In the genomic region with DNA sequence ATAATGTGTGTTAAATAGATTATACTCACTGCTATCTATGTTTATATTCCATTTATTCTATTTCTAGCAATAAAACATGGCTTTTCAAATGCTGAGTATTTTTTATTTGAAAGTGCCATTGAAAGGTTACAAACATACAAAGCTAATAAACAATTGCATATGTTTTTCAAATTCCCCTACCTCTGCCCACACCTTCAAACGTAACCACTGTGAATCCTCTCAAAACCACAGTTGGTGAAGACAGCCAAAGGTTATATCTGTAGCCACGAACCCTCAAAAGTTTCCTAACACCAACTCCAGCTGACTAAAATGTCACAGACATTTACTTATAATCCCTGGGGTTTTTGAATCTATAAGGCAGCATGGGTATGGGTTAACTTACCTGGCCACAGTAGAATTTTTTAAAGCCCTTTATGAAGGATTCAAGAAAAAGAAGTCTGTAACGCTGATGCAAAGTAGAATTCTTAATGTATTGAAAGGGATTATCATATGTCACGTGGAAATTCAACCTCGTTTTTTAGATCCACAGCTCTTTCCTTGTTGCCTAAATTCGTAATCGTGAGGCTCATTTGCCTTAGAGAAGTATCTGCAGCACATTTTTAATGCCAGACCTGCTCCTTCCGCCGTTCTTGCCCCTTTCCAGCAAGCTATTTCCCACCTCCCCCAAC, we compare ENCODE assay signal across 13 cellular contexts.
DNase-seq lines count a peak whose midpoint lies in the region; ATAC-seq and TF ChIP-seq lines count a peak whose summit lies in the region.
"Had no signal": no experiment of that assay in that cellular context is flagged by ENCODE, and none has a peak within 500 bp of the region (broad histone marks: within the 10 kb centered on the region; RNA-seq: fewer than 3 reads in every experiment).

No MANE protein-coding gene starts in this region.

- H3K4me3 Mint-ChIP-seq in activated naive CD8-positive, alpha-beta T cell treated with anti-CD3 and anti-CD28 coated beads, Interleukin-2, amount 10 ng/mL, durations not matched to agents 7 days and 5 days: peak overlapping the region; percentile 50

- H3K27me3 Mint-ChIP-seq in activated naive CD8-positive, alpha-beta T cell treated with anti-CD3 and anti-CD28 coated beads, Interleukin-2, amount 10 ng/mL, durations not matched to agents 7 days and 5 days: peaks cover 9% of the 10 kb centered on the region

- DNase-seq in GM12865 (ENCODE audit: low read depth) (peak; percentile 81), NCI-H2171 (lab: John Stamatoyannopoulos, UW) (no peak), NCI-H69 (lab: John Stamatoyannopoulos, UW) (no peak), superior temporal gyrus (ENCODE audit: extremely low spot score) (no peak)
- no peak for DNase-seq in activated naive CD8-positive, alpha-beta T cell treated with anti-CD3 and anti-CD28 coated beads, Interleukin-2, amount 10 ng/mL, durations not matched to agents 7 days and 5 days
- DNase-seq in stimulated activated CD4-positive, alpha-beta T cell treated with anti-CD3 and anti-CD28 coated beads, Interleukin-4, amount 100 ng/mL, for 24 hours: no peak
- DNase-seq: activated CD4-positive, CD25-positive, alpha-beta regulatory T cell; DND-41; effector CD4-positive, alpha-beta T cell; lower lobe of right lung; NCI-H1105 had no signal

- H3K4me3 ChIP-seq in GM12865 (ENCODE audit: low read depth, low read length): no peak overlapping the region
- H3K4me3 ChIP-seq: lower lobe of right lung had no signal

- no peaks in the 10 kb centered on the region for H3K36me3 Mint-ChIP-seq in activated naive CD8-positive, alpha-beta T cell treated with anti-CD3 and anti-CD28 coated beads, Interleukin-2, amount 10 ng/mL, durations not matched to agents 7 days and 5 days

- peaks cover 15% of the 10 kb centered on the region for H3K4me1 Mint-ChIP-seq in activated naive CD8-positive, alpha-beta T cell treated with anti-CD3 and anti-CD28 coated beads, Interleukin-2, amount 10 ng/mL, durations not matched to agents 7 days and 5 days

- H3K9me3 Mint-ChIP-seq in activated naive CD8-positive, alpha-beta T cell treated with anti-CD3 and anti-CD28 coated beads, Interleukin-2, amount 10 ng/mL, durations not matched to agents 7 days and 5 days: peaks cover 8% of the 10 kb centered on the region

- peak overlapping the region; percentile 68 for H3K27ac Mint-ChIP-seq in activated naive CD8-positive, alpha-beta T cell treated with anti-CD3 and anti-CD28 coated beads, Interleukin-2, amount 10 ng/mL, durations not matched to agents 7 days and 5 days

- ATAC-seq in GM19463 (IDR thresholded peaks at IDR 0.05; ENCODE audit: unreplicated experiment) (peak; percentile 56), HG03103 (IDR thresholded peaks at IDR 0.05; ENCODE audit: low read depth, unreplicated experiment) (peak; percentile 51)
- peak; percentile 68 for ATAC-seq in activated naive CD8-positive, alpha-beta T cell treated with anti-CD3 and anti-CD28 coated beads, Interleukin-2, amount 10 ng/mL, durations not matched to agents 7 days and 5 days (ENCODE audit: low read depth)
- ATAC-seq: lower lobe of right lung had no signal

- no peak for TF ChIP-seq CTCF in GM12865 (IDR thresholded peaks at IDR 0.05; ENCODE audit: insufficient read depth, low read depth, low read length, missing control alignments)

- POLR2A ChIA-PET in activated naive CD8-positive, alpha-beta T cell treated with anti-CD3 and anti-CD28 coated beads, Interleukin-2, amount 10 ng/mL, durations not matched to agents 7 days and 5 days (lab: Charles Lee): interaction anchor here (2.5 kb wide), 1 partner anchor 14 kb away, joined by 5 read pairs; no protein-coding TSS in a partner anchor
